In genomic region chr13:99087130-99087953, GRCh38 we compare ENCODE assay signal across 8 cellular contexts.
DNase-seq lines count a peak whose midpoint lies in the region; ATAC-seq and TF ChIP-seq lines count a peak whose summit lies in the region.

No MANE protein-coding gene starts in this region.

- ATAC-seq in HG03196 (IDR thresholded peaks at IDR 0.05; ENCODE audit: unreplicated experiment) (peak; percentile 86), left lung (peak; percentile 93)

- intact Hi-C loops in dendritic cell treated with granulocyte-macrophage colony-stimulating factor and Interleukin-4, amounts not matched to agents 40 ng/mL and 50 ng/mL, for 4 days (cut with micrococcal nuclease), result no loop called here
- intact Hi-C loops in left lung (cut with DNase I), result no loop called here

- DNase-seq in AG08396 (ENCODE audit: low spot score) (peak; percentile 99), NCI-H446 (lab: John Stamatoyannopoulos, UW) (peak; percentile 37 to 81), left lung (peak; percentile 91 to 95)
- DNase-seq in activated CD4-positive, alpha-beta T cell treated with anti-CD3 and anti-CD28 coated beads, Interleukin-2, amount 50 U/mL, for 24 hours (ENCODE audit: low read depth in 1 of 2, low spot score in 1 of 2), result peak; percentile 85 to 90
- DNase-seq in stimulated activated CD4-positive, alpha-beta T cell treated with anti-CD3 and anti-CD28 coated beads, Interleukin-2, amount 100 ng/mL, for 4 hours (ENCODE audit: low read depth), result peak; percentile 89

- no peaks in the 10 kb centered on the region for H3K9me3 Mint-ChIP-seq in dendritic cell treated with granulocyte-macrophage colony-stimulating factor and Interleukin-4, amounts not matched to agents 40 ng/mL and 50 ng/mL, for 4 days

- H3K27me3 ChIP-seq in left lung, result peaks cover 0 to 94% of the 10 kb centered on the region in 2 donors

- peak overlapping the region; percentile 77 for H3K4me3 Mint-ChIP-seq in dendritic cell treated with granulocyte-macrophage colony-stimulating factor and Interleukin-4, amounts not matched to agents 40 ng/mL and 50 ng/mL, for 4 days

- no peaks in the 10 kb centered on the region for H3K9me3 ChIP-seq in left lung

- peak overlapping the region; percentile 47 to 74 for H3K4me3 ChIP-seq in left lung

- TF ChIP-seq CTCF in left lung (IDR thresholded peaks at IDR 0.05), result no peak

- peaks cover 11% of the 10 kb centered on the region for H3K4me1 Mint-ChIP-seq in dendritic cell treated with granulocyte-macrophage colony-stimulating factor and Interleukin-4, amounts not matched to agents 40 ng/mL and 50 ng/mL, for 4 days (ENCODE audit: low read depth)

- H3K4me1 ChIP-seq in left lung, result peaks cover 0 to 35% of the 10 kb centered on the region in 2 donors

- H3K36me3 Mint-ChIP-seq in dendritic cell treated with granulocyte-macrophage colony-stimulating factor and Interleukin-4, amounts not matched to agents 40 ng/mL and 50 ng/mL, for 4 days (ENCODE audit: low read depth), result no peaks in the 10 kb centered on the region

- in situ Hi-C loops in GM18951 (cut with MboI; ENCODE audit: low sequenced_read_pairs, unreplicated experiment), result no loop called here

- no peaks in the 10 kb centered on the region for H3K36me3 ChIP-seq in left lung

- peak; percentile 46 for TF ChIP-seq POLR2A in GM18951 (IDR thresholded peaks at IDR 0.05; ENCODE audit: extremely low read depth, insufficient read depth, insufficient read length)

- no peak overlapping the region for H3K27ac Mint-ChIP-seq in dendritic cell treated with granulocyte-macrophage colony-stimulating factor and Interleukin-4, amounts not matched to agents 40 ng/mL and 50 ng/mL, for 4 days

- H3K27ac ChIP-seq in left lung, result peak overlapping the region; percentile 91 to 95

- peaks cover 82% of the 10 kb centered on the region for H3K27me3 Mint-ChIP-seq in dendritic cell treated with granulocyte-macrophage colony-stimulating factor and Interleukin-4, amounts not matched to agents 40 ng/mL and 50 ng/mL, for 4 days

Comparison
In these comparisons a context has a peak if more than half of its experiments do, and no peak if none do; other contexts are left out.
1. Peak in every context shown above with its lines: DNase-seq, ATAC-seq, H3K4me3 ChIP-seq and H3K27ac ChIP-seq.